8 cellular contexts compared by ENCODE assay signal in the genomic region with DNA sequence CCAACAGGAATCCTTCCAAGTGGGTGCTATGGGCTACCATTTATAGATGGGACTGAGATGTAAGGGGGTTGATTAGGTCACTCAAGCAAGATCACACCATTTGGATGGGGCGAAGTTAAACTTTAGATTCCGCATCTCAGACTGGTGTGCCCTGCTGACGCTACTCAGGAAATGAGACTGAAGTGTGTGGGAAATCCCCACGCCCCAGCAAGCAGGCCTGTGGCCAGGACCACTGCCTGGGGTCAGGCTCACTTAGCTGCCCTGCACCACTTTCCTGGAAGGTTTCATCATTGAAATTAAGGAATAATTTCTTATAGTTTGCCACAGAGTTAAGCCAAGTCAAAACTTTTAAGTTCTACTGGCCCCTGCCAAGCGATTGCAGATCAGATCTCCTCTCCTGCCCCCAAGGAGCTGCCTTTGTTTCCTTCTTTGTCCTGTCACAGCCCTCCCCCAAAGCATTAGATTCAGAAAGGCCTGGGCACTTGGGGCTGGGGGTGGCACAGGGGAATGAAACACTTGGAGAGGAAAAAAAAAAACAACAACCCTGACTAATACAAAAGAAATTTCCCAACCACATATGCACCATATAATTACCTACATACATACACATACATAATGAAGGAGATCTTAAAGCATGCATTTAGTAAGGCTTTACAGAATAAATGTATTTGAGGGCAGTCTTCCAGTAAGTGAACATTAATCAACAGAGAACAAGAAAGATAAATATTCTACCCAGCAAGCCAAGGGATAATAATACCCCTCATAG.
A peak's percentile ranks its signal among the peaks of the same experiment; 100 is the strongest.
DNase-seq lines count a peak whose midpoint lies in the region; ATAC-seq, FAIRE-seq and TF ChIP-seq lines count a peak whose summit lies in the region.

No MANE protein-coding gene starts in this region.

- no peak overlapping the region for H3K4me3 ChIP-seq in choroid plexus epithelial cell (ENCODE audit: low read depth, low read length)

- peak; percentile 66 for DNase-seq in GM19239 (ENCODE audit: insufficient read length, low spot score)
- DNase-seq in activated CD4-positive, CD25-positive, alpha-beta regulatory T cell treated with anti-CD3 and anti-CD28 coated beads, Interleukin-2, amount 50 U/mL, for 72 hours, result peak; percentile 70
- peak; percentile 84 for DNase-seq in choroid plexus epithelial cell (ENCODE audit: low read depth)
- DNase-seq in stimulated activated CD4-positive, alpha-beta T cell treated with anti-CD3 and anti-CD28 coated beads, Interleukin-12 subunit alpha, Interleukin-12 subunit beta, amount 100 ng/mL, for 4 hours, result peak; percentile 50
- no peak for DNase-seq in SIG-M5 (lab: John Stamatoyannopoulos, UW)
- no peak for DNase-seq in foreskin melanocyte
- no peak for DNase-seq in NCI-H82 treated with DMSO at 0.1 percent for 48 hours (lab: John Stamatoyannopoulos, UW; ENCODE audit: unreplicated experiment)

- peak; percentile 95 for ATAC-seq in HG03108 (IDR thresholded peaks at IDR 0.05; ENCODE audit: unreplicated experiment)

- TF ChIP-seq CTCF in choroid plexus epithelial cell (conservative IDR thresholded peaks at IDR 0.05; ENCODE audit: low read depth, low read length), result no peak

- peak; percentile 69 for FAIRE-seq in GM19239 (lab: Jason Lieb, UNC)

Comparison
In these comparisons a context has a peak if more than half of its experiments do, and no peak if none do; other contexts are left out.
1. DNase-seq: peak in GM19239 (single experiment), activated CD4-positive, CD25-positive, alpha-beta regulatory T cell treated with anti-CD3 and anti-CD28 coated beads, Interleukin-2, amount 50 U/mL, for 72 hours (single experiment), choroid plexus epithelial cell (single experiment) and stimulated activated CD4-positive, alpha-beta T cell treated with anti-CD3 and anti-CD28 coated beads, Interleukin-12 subunit alpha, Interleukin-12 subunit beta, amount 100 ng/mL, for 4 hours (single experiment); none in SIG-M5 (single experiment), foreskin melanocyte (single experiment) and NCI-H82 treated with DMSO at 0.1 percent for 48 hours (single experiment).